8 cellular contexts compared by ENCODE assay signal in the genomic region with DNA sequence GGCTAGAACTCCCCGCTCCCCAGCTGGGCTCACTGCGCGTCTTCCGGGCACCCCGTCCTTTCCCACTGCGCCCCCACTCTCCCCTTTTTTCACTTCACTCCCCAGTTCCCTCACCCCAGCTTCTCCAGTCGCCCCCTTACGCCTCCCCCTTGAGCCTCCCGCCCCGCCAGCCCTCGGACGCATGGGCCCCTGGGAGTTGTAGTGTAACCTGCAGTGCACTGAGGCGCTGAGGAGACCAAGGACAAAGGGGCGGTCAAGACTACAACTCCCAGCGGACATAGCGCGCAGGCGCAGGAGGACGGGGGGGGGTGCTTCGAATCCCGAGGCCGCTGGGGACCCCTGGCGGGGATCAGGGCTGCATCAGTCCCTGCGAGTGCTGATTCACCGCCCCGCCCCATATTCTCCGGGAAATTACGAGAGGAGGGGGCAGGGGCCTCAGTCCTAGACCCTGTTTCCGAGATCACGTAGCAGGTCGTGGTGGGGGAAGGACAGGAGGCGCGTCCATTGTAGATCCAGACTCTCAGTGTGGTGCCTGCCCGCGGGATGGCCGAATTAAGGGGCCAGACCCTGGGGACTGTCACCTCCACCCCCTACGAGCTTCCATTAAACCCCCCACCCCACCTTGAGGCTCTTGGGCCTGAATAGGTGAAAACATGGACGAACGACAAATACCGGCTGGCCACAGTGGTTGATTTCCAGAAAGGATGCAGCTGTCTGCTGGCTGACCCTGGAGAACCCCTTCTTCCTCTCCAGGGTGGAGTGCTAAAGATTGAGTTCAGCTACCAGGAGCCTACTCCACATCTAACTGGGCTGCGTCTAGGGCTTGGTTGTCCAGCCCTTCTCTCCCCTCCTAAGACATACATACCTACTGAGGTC. TPM values are rescaled to one million over a fixed set of nuclear protein-coding genes. Genes with fewer than 3 reads are reported as not detected.
DNase-seq lines count a peak whose midpoint lies in the region; ATAC-seq, FAIRE-seq and TF ChIP-seq lines count a peak whose summit lies in the region.

No MANE protein-coding gene starts in this region.

- peak; percentile 86 for ATAC-seq in HG02938 (IDR thresholded peaks at IDR 0.05; ENCODE audit: unreplicated experiment)
- peak; percentile 93 for ATAC-seq in left ventricle myocardium superior

- no peaks in the 10 kb centered on the region for H3K27me3 ChIP-seq in prostate gland (replicated peaks; ENCODE audit: insufficient read depth)

- H3K36me3 ChIP-seq in prostate gland = no peaks in the 10 kb centered on the region

- DNase-seq in NCI-H1694 (lab: John Stamatoyannopoulos, UW) (peak; percentile 99), amygdala (lab: John Stamatoyannopoulos, UW) (peak; percentile 89 to 100 (median 98)), left ventricle myocardium superior (peak; percentile 99), prostate gland (ENCODE audit: low spot score) (peak; percentile 97), urothelium cell line (ENCODE audit: low spot score) (peak; percentile 96)

- peak; percentile 43 for TF ChIP-seq POLR2A in GM15510 (IDR thresholded peaks at IDR 0.05; ENCODE audit: borderline replicate concordance, extremely low read depth, insufficient read length)
- TF ChIP-seq POLR2A in prostate gland (IDR thresholded peaks at IDR 0.05) = peak; percentile 71

- no peaks in the 10 kb centered on the region for H3K9me3 Mint-ChIP-seq in T-helper 1 cell treated with Interleukin-12 subunit alpha and Interleukin-12 subunit beta and Interleukin-4 antibody, amounts not matched to agents 30 μg/mL and 1 μg/mL, for 36 hours

- intact Hi-C loops in left ventricle myocardium superior (cut with micrococcal nuclease) (no loop called here), prostate gland (cut with DNase I) (loop anchor here (5.0 kb wide), 2 partner anchors 42 to 67 kb away; no protein-coding TSS in a partner anchor)

- FAIRE-seq in urothelium cell line (lab: Jason Lieb, UNC) = peak; percentile 42

- peaks cover 42% of the 10 kb centered on the region for H3K4me1 Mint-ChIP-seq in T-helper 1 cell treated with Interleukin-12 subunit alpha and Interleukin-12 subunit beta and Interleukin-4 antibody, amounts not matched to agents 30 μg/mL and 1 μg/mL, for 36 hours (ENCODE audit: low read depth)

- WGBS in prostate gland = 1% methylated on average over 41 of the region's 41 CpGs

- H3K4me3 Mint-ChIP-seq in T-helper 1 cell treated with Interleukin-12 subunit alpha and Interleukin-12 subunit beta and Interleukin-4 antibody, amounts not matched to agents 30 μg/mL and 1 μg/mL, for 36 hours = peak overlapping the region; percentile 91

- peak overlapping the region; percentile 99 for H3K27ac ChIP-seq in prostate gland

- peak; percentile 59 to 95 (median 84) for TF ChIP-seq CTCF in prostate gland (IDR thresholded peaks at IDR 0.05)

- peaks cover 27% of the 10 kb centered on the region for H3K36me3 Mint-ChIP-seq in T-helper 1 cell treated with Interleukin-12 subunit alpha and Interleukin-12 subunit beta and Interleukin-4 antibody, amounts not matched to agents 30 μg/mL and 1 μg/mL, for 36 hours (ENCODE audit: low read depth)

- H3K4me3 ChIP-seq in prostate gland = peak overlapping the region; percentile 96 to 98

- H3K27me3 Mint-ChIP-seq in T-helper 1 cell treated with Interleukin-12 subunit alpha and Interleukin-12 subunit beta and Interleukin-4 antibody, amounts not matched to agents 30 μg/mL and 1 μg/mL, for 36 hours (ENCODE audit: low read depth) = no peaks in the 10 kb centered on the region

- H3K4me1 ChIP-seq in prostate gland (replicated peaks) = peaks cover 7% of the 10 kb centered on the region

- peak overlapping the region; percentile 98 for H3K27ac Mint-ChIP-seq in T-helper 1 cell treated with Interleukin-12 subunit alpha and Interleukin-12 subunit beta and Interleukin-4 antibody, amounts not matched to agents 30 μg/mL and 1 μg/mL, for 36 hours

- H3K9me3 ChIP-seq in prostate gland = no peaks in the 10 kb centered on the region

RNA-seq across cellular contexts. Expression of gene YWHAG, which starts 0.6 kb away (rescaled TPM):
- 238 TPM for total RNA-seq in left ventricle myocardium superior
- 10 to 100 TPM; 49.1 to 80.2 TPM for total RNA-seq in prostate gland

RNA-seq across cellular contexts. Expression of gene SSC4D, which starts 50.1 kb away (rescaled TPM):
- 0.55 TPM for total RNA-seq in left ventricle myocardium superior
- 1 to 10 TPM in 1 of 2 donors, not detected in 1; 1.0 TPM for total RNA-seq in prostate gland

RNA-seq across cellular contexts. Expression of gene HSPB1, which starts 56.9 kb away (rescaled TPM):
- total RNA-seq in left ventricle myocardium superior = 2,442 TPM
- 100 to 1,000 TPM; 781 to 833 TPM for total RNA-seq in prostate gland

Comparison
In these comparisons a context has a peak if more than half of its experiments do, and no peak if none do; other contexts are left out.
1. Peak in every context shown above with its lines: DNase-seq, ATAC-seq, H3K4me3 ChIP-seq and H3K27ac ChIP-seq.